In genomic region chr6:44116643-44117382, GRCh38 we compare ENCODE assay signal across 9 cellular contexts. TPM values are rescaled to one million over a fixed set of nuclear protein-coding genes. Genes with fewer than 3 reads are reported as not detected.
DNase-seq lines count a peak whose midpoint lies in the region; ATAC-seq, FAIRE-seq and TF ChIP-seq lines count a peak whose summit lies in the region.
"Had no signal": no experiment of that assay in that cellular context is flagged by ENCODE, and none has a peak within 500 bp of the region (broad histone marks: within the 10 kb centered on the region; RNA-seq: fewer than 3 reads in every experiment).

No MANE protein-coding gene starts in this region.

- H3K4me3 ChIP-seq in epithelial cell of esophagus (ENCODE audit: low read length), result no peak overlapping the region
- no peak overlapping the region for H3K4me3 ChIP-seq in trophoblast cell (ENCODE audit: low read depth, low read length)
- H3K4me3 ChIP-seq in testis, result no peak overlapping the region
- H3K4me3 ChIP-seq: lung had no signal

- H4K91ac ChIP-seq in trophoblast cell (ENCODE audit: low read depth, low read length), result no peak overlapping the region

- no peak for TF ChIP-seq POLR2A in testis (IDR thresholded peaks at IDR 0.05)

- no peak overlapping the region for H3K23ac ChIP-seq in trophoblast cell (ENCODE audit: low read length)

- H3K79me1 ChIP-seq in trophoblast cell (ENCODE audit: low read length), result no peaks in the 10 kb centered on the region

- ATAC-seq in GM19023 (IDR thresholded peaks at IDR 0.05; ENCODE audit: unreplicated experiment) (no peak), Right ventricle myocardium superior (ENCODE audit: poor library complexity) (no peak), HG03108 (IDR thresholded peaks at IDR 0.05; ENCODE audit: unreplicated experiment) (no peak)

- H3K9me3 ChIP-seq in trophoblast cell (ENCODE audit: insufficient read depth, low read depth, low read length) (no peaks in the 10 kb centered on the region), testis (no peaks in the 10 kb centered on the region)

- no peak overlapping the region for H2BK5ac ChIP-seq in trophoblast cell (ENCODE audit: low read depth, low read length, poor library complexity)

- no peak overlapping the region for H2AFZ ChIP-seq in trophoblast cell (ENCODE audit: insufficient read depth, low read length, poor library complexity)

- intact Hi-C loops in testis (cut with DNase I; ENCODE audit: low total_unique reads) (no loop called here), Right ventricle myocardium superior (cut with DNase I) (no loop called here)

- H4K8ac ChIP-seq in trophoblast cell (ENCODE audit: low read depth, low read length), result no peak overlapping the region

- no CpG with 5 or more reads among the region's 3 CpGs for WGBS in trophoblast cell (ENCODE audit: extremely low coverage, insufficient coverage, insufficient read length)
- WGBS in testis, 2 donors, result 55 to 58% methylated on average over 3 of the region's 3 CpGs

- no peak overlapping the region for H3K4me2 ChIP-seq in trophoblast cell (ENCODE audit: low read length)

- no peak overlapping the region for H3K18ac ChIP-seq in trophoblast cell (ENCODE audit: low read length)

- H3K27ac ChIP-seq in trophoblast cell (ENCODE audit: low read depth, low read length) (no peak overlapping the region), testis (no peak overlapping the region)

- peak; percentile 95 for FAIRE-seq in RCC 7860 (lab: Jason Lieb, UNC)

- H3K79me2 ChIP-seq in trophoblast cell (ENCODE audit: control insufficient read depth, insufficient read depth, low read length, poor library complexity), result peaks cover 11% of the 10 kb centered on the region

- peaks cover 18 to 19% of the 10 kb centered on the region in 2 experiments for H3K4me1 ChIP-seq in trophoblast cell (ENCODE audit: control insufficient read depth in 1 of 2, insufficient read depth in 2 of 2, low read length in 2 of 2)
- peaks cover 11% of the 10 kb centered on the region for H3K4me1 ChIP-seq in testis

- H2BK120ac ChIP-seq in trophoblast cell (ENCODE audit: insufficient read depth, low read length, poor library complexity), result peak overlapping the region; percentile 20

- no peak overlapping the region for H4K12ac ChIP-seq in trophoblast cell (ENCODE audit: low read depth, low read length)

- peak overlapping the region; percentile 44 for H3K4ac ChIP-seq in trophoblast cell (ENCODE audit: low read depth, low read length)

- no peak overlapping the region for H3K9ac ChIP-seq in trophoblast cell (ENCODE audit: low read length)

- H2BK12ac ChIP-seq in trophoblast cell (ENCODE audit: low read length), result no peak overlapping the region

- no peak overlapping the region for H3K14ac ChIP-seq in trophoblast cell (ENCODE audit: low read length)

- H2AK5ac ChIP-seq in trophoblast cell (ENCODE audit: low read length), result no peak overlapping the region

- no peak for TF ChIP-seq CTCF in epithelial cell of esophagus (IDR thresholded peaks at IDR 0.05; ENCODE audit: insufficient read depth, low read depth, low read length, missing control alignments)
- TF ChIP-seq CTCF in testis (IDR thresholded peaks at IDR 0.05), result no peak

- peak; percentile 61 for DNase-seq in COLO829 (ENCODE audit: low spot score)
- DNase-seq in RCC 7860 (ENCODE audit: low spot score), result peak; percentile 92
- peak; percentile 81 for DNase-seq in epithelial cell of esophagus (ENCODE audit: low read depth)
- DNase-seq in trophoblast cell, result peak; percentile 50 to 67
- DNase-seq in testis, result no peak
- no peak for DNase-seq in Right ventricle myocardium superior

- peaks cover 8 to 18% of the 10 kb centered on the region in 2 experiments for H3K36me3 ChIP-seq in trophoblast cell (ENCODE audit: control insufficient read depth in 1 of 2, insufficient read depth in 2 of 2, low read length in 2 of 2)
- H3K36me3 ChIP-seq in testis (ENCODE audit: low read depth, missing control alignments), result no peaks in the 10 kb centered on the region

- H3K27me3 ChIP-seq in trophoblast cell (ENCODE audit: insufficient read depth, low read length), result no peaks in the 10 kb centered on the region
- H3K27me3 ChIP-seq in testis, result no peaks in the 10 kb centered on the region

RNA-seq across cellular contexts. Expression of gene MRPL14, which starts 10.4 kb away (rescaled TPM):
- 79.2 and 82.1 TPM in 2 replicates for polyA plus RNA-seq in trophoblast cell (2013)
- total RNA-seq in testis, result 10 to 100 TPM; 47.6 to 53.5 TPM
- 86.5 TPM for polyA plus RNA-seq in testis (ENCODE audit: insufficient read depth, low read depth, low replicate concordance)
- 41.0 TPM for total RNA-seq in Right ventricle myocardium superior

RNA-seq across cellular contexts. Expression of gene TMEM63B, which starts 10.5 kb away (rescaled TPM):
- 36.4 and 36.9 TPM in 2 replicates for polyA plus RNA-seq in trophoblast cell (2013)
- total RNA-seq in testis (100 to 1,000 TPM; 139 to 170 TPM), Right ventricle myocardium superior (46.3 TPM)
- 79.0 TPM for polyA plus RNA-seq in testis (ENCODE audit: insufficient read depth, low read depth, low replicate concordance)

RNA-seq across cellular contexts. Expression of gene CAPN11, which starts 41.8 kb away (rescaled TPM):
- polyA plus RNA-seq in trophoblast cell (2013), result 0.06 and 0.07 TPM in 2 replicates
- total RNA-seq in testis (10 to 100 TPM; 20.5 to 23.5 TPM), Right ventricle myocardium superior (0.43 TPM)
- 115 TPM for polyA plus RNA-seq in testis (ENCODE audit: insufficient read depth, low read depth, low replicate concordance)

Comparison
In these comparisons a context has a peak if more than half of its experiments do, and no peak if none do; other contexts are left out.
1. DNase-seq: peak in COLO829 (single experiment), RCC 7860 (single experiment), epithelial cell of esophagus (single experiment) and trophoblast cell (2 of 2); none in testis (single experiment) and Right ventricle myocardium superior (single experiment).
2. RNA of gene CAPN11, which starts 41.8 kb away (total RNA-seq): 20.5 to 23.5 TPM in testis; 0.43 TPM in Right ventricle myocardium superior (single experiment); every median in the first group is over 10 times any median in the second.